21 cellular contexts compared by ENCODE assay signal in the genomic region with DNA sequence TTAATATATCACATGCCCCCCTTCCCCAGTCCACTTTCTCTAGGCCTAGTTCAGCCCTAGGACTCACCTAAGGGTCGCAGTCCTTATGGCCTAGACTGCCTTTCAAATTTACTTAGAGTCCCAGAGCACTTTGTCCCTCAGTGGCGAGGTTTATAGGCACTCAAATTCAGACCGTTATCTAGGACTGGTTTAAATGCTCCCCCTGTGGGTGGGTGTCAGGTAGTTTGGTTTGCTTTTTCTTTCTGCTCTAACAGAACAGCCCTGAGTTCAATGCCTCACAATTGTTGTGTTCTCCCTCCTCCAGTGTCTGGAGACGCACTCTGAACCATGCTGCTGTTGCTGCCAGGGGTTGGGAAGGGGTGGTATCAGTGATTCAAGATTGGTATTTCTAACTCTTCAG.
"Had no signal": no experiment of that assay in that cellular context is flagged by ENCODE, and none has a peak within 500 bp of the region (broad histone marks: within the 10 kb centered on the region; RNA-seq: fewer than 3 reads in every experiment).

No MANE protein-coding gene starts in this region.

- H3K36me3 ChIP-seq: colonic mucosa, heart left ventricle, neutrophil, spleen, stomach, thoracic aorta, transverse colon had no signal

- H3K4me1 Mint-ChIP-seq: naive thymus-derived CD4-positive, alpha-beta T cell; nephron progenitor cell had no signal

- DNase-seq: colonic mucosa; dermis blood vessel endothelial cell; erythroblast; heart left ventricle; hippocampal formation; left colon; left ventricle myocardium superior; naive thymus-derived CD4-positive, alpha-beta T cell; nephron progenitor cell; psoas muscle; spleen; stimulated activated CD4-positive, alpha-beta T cell treated with anti-CD3 and anti-CD28 coated beads, Interleukin-15, amount 100 ng/mL, for 24 hours; stimulated activated CD4-positive, alpha-beta T cell treated with anti-CD3 and anti-CD28 coated beads, Interleukin-1b, Interleukin-23, amount 100 ng/mL, for 48 hours; stimulated activated CD4-positive, alpha-beta T cell treated with anti-CD3 and anti-CD28 coated beads, Interleukin-4, amount 100 ng/mL, for 4 hours; stimulated activated naive CD4-positive, alpha-beta T cell; stomach; substantia nigra; transverse colon had no signal

- H3K4me3 Mint-ChIP-seq: naive thymus-derived CD4-positive, alpha-beta T cell; nephron progenitor cell had no signal

- H3K36me3 Mint-ChIP-seq: naive thymus-derived CD4-positive, alpha-beta T cell had no signal

- H3K4me1 ChIP-seq: colonic mucosa, heart left ventricle, psoas muscle, spleen, stomach, transverse colon had no signal

- H3K27ac Mint-ChIP-seq: naive thymus-derived CD4-positive, alpha-beta T cell; nephron progenitor cell had no signal

- H3K27me3 ChIP-seq: colonic mucosa, heart left ventricle, neutrophil, spleen, stomach, transverse colon had no signal

- H3K27me3 Mint-ChIP-seq: naive thymus-derived CD4-positive, alpha-beta T cell had no signal

- ATAC-seq: heart left ventricle; left colon; left ventricle myocardium superior; naive thymus-derived CD4-positive, alpha-beta T cell; psoas muscle; sciatic nerve had no signal

- H3K27ac ChIP-seq: colonic mucosa, heart left ventricle, neutrophil, psoas muscle, spleen, stomach, thoracic aorta, transverse colon had no signal

- H3K4me3 ChIP-seq: colonic mucosa, heart left ventricle, psoas muscle, spleen, stomach, thoracic aorta, transverse colon had no signal
